Comparison of ENCODE assay signal across 8 cellular contexts in genomic region chr13:50909605-50910482, GRCh38. TPM values are rescaled to one million over a fixed set of nuclear protein-coding genes. Genes with fewer than 3 reads are reported as not detected.
DNase-seq lines count a peak whose midpoint lies in the region; ATAC-seq, FAIRE-seq and TF ChIP-seq lines count a peak whose summit lies in the region.

A gene with protein sequence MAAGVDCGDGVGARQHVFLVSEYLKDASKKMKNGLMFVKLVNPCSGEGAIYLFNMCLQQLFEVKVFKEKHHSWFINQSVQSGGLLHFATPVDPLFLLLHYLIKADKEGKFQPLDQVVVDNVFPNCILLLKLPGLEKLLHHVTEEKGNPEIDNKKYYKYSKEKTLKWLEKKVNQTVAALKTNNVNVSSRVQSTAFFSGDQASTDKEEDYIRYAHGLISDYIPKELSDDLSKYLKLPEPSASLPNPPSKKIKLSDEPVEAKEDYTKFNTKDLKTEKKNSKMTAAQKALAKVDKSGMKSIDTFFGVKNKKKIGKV (plus strand): TSS chr13:50909791. CDS start chr13:50910077, 286 bp downstream.

- H2AFZ ChIP-seq in SU-DHL-6 (ENCODE audit: low read depth, low read length, severe bottlenecking): peak within 1 kb of the TSS; percentile 78

- H4K20me1 ChIP-seq in SU-DHL-6 (ENCODE audit: low read depth, low read length): no peaks in the 10 kb centered on the region; the same call in 1 of the 2 replicates

- no peaks in the 10 kb centered on the region for H3K36me3 ChIP-seq in SU-DHL-6 (ENCODE audit: low read length)
- no peaks in the 10 kb centered on the region for H3K36me3 ChIP-seq in cardiac muscle cell

- H3K9ac ChIP-seq in SU-DHL-6 (ENCODE audit: low read length): peak within 1 kb of the TSS; percentile 98

- peak; percentile 50; the same call in 1 of the 2 replicates for TF ChIP-seq POLR2A in H54 (IDR thresholded peaks at IDR 0.05; ENCODE audit: low read depth, low read length)

- peak within 1 kb of the TSS; percentile 89 for H3K4me2 ChIP-seq in SU-DHL-6 (ENCODE audit: low read depth, low read length, poor library complexity, severe bottlenecking)

- H3K4me1 Mint-ChIP-seq in activated naive CD8-positive, alpha-beta T cell treated with anti-CD3 and anti-CD28 coated beads, Interleukin-2, amount 10 ng/mL, durations not matched to agents 7 days and 5 days: peaks cover 43% of the 10 kb centered on the region

- H3K27me3 Mint-ChIP-seq in activated naive CD8-positive, alpha-beta T cell treated with anti-CD3 and anti-CD28 coated beads, Interleukin-2, amount 10 ng/mL, durations not matched to agents 7 days and 5 days: no peaks in the 10 kb centered on the region

- no peaks in the 10 kb centered on the region for H3K9me3 Mint-ChIP-seq in activated naive CD8-positive, alpha-beta T cell treated with anti-CD3 and anti-CD28 coated beads, Interleukin-2, amount 10 ng/mL, durations not matched to agents 7 days and 5 days

- no peak for TF ChIP-seq CTCF in SU-DHL-6 (IDR thresholded peaks at IDR 0.05; ENCODE audit: insufficient read depth, low read length, poor library complexity, severe bottlenecking)
- no peak for TF ChIP-seq CTCF in cardiac muscle cell (IDR thresholded peaks at IDR 0.05; ENCODE audit: low read depth, low read length)

- peaks cover 45% of the 10 kb centered on the region for H3K79me2 ChIP-seq in SU-DHL-6 (ENCODE audit: insufficient read depth, low read length)

- peak within 1 kb of the TSS; percentile 82 for H3K27ac ChIP-seq in SU-DHL-6 (ENCODE audit: low read depth, low read length)
- H3K27ac ChIP-seq in cardiac muscle cell: peak within 1 kb of the TSS; percentile 47

- peaks cover 30% of the 10 kb centered on the region for H3F3A ChIP-seq in SU-DHL-6 (ENCODE audit: insufficient read depth)

- FAIRE-seq in H54 (lab: Jason Lieb, UNC): no peak

- H3K4me3 ChIP-seq in SU-DHL-6 (ENCODE audit: insufficient read depth, low read length, poor library complexity, severe bottlenecking): peak within 1 kb of the TSS; percentile 92
- H3K4me3 ChIP-seq in cardiac muscle cell: peak within 1 kb of the TSS; percentile 66

- POLR2A ChIA-PET in activated naive CD8-positive, alpha-beta T cell treated with anti-CD3 and anti-CD28 coated beads, Interleukin-2, amount 10 ng/mL, durations not matched to agents 7 days and 5 days (lab: Charles Lee): interaction anchor here (0.6 to 5.5 kb wide), 10 partner anchors 11 to 1706 kb away, joined by 3 to 131 read pairs (median 4); partner anchors contain the start of gene KPNA3

- H3K27ac Mint-ChIP-seq in activated naive CD8-positive, alpha-beta T cell treated with anti-CD3 and anti-CD28 coated beads, Interleukin-2, amount 10 ng/mL, durations not matched to agents 7 days and 5 days: peak within 1 kb of the TSS; percentile 98

- H3K4me1 ChIP-seq in cardiac muscle cell (ENCODE audit: low read depth): peaks cover 29% of the 10 kb centered on the region

- H3K36me3 Mint-ChIP-seq in activated naive CD8-positive, alpha-beta T cell treated with anti-CD3 and anti-CD28 coated beads, Interleukin-2, amount 10 ng/mL, durations not matched to agents 7 days and 5 days: peaks cover 2% of the 10 kb centered on the region

- H3K9me3 ChIP-seq in SU-DHL-6 (ENCODE audit: insufficient read depth, low read length) (no peaks in the 10 kb centered on the region), cardiac muscle cell (ENCODE audit: low read depth) (no peaks in the 10 kb centered on the region)

- H3K27me3 ChIP-seq in SU-DHL-6 (ENCODE audit: low read length) (no peaks in the 10 kb centered on the region), cardiac muscle cell (no peaks in the 10 kb centered on the region)

- ATAC-seq in activated naive CD8-positive, alpha-beta T cell treated with anti-CD3 and anti-CD28 coated beads, Interleukin-2, amount 10 ng/mL, durations not matched to agents 7 days and 5 days (ENCODE audit: low read depth): peak; percentile 74

- intact Hi-C loops in posterior cingulate gyrus (cut with DNase I): loop anchor here (2.0 to 5.0 kb wide), 4 partner anchors 108 to 933 kb away; no protein-coding TSS in a partner anchor

- DNase-seq in GM03348 (ENCODE audit: low spot score) (peak; percentile 90), H54 (ENCODE audit: insufficient read length, low spot score) (peak; percentile 59), M059J (ENCODE audit: low read depth) (peak; percentile 64), cardiac muscle cell (ENCODE audit: low read depth in 1 of 2, low spot score in 1 of 2) (peak; percentile 79 to 81), posterior cingulate gyrus (peak; percentile 34 to 95 (median 60)), ureter (ENCODE audit: low spot score) (peak; percentile 69)
- peak; percentile 85 for DNase-seq in activated naive CD8-positive, alpha-beta T cell treated with anti-CD3 and anti-CD28 coated beads, Interleukin-2, amount 10 ng/mL, durations not matched to agents 7 days and 5 days

- peak within 1 kb of the TSS; percentile 94 for H3K4me3 Mint-ChIP-seq in activated naive CD8-positive, alpha-beta T cell treated with anti-CD3 and anti-CD28 coated beads, Interleukin-2, amount 10 ng/mL, durations not matched to agents 7 days and 5 days

- H3K9me2 ChIP-seq in SU-DHL-6 (replicated peaks; ENCODE audit: insufficient read depth, low read length): no peaks in the 10 kb centered on the region

RNA-seq across cellular contexts. Expression of the gene that starts here (rescaled TPM):
- total RNA-seq in M059J (2014; rRNA removed; shearing (Covaris generic)): 65.5 and 97.8 TPM in 2 replicates
- total RNA-seq in activated naive CD8-positive, alpha-beta T cell treated with anti-CD3 and anti-CD28 coated beads, Interleukin-2, amount 10 ng/mL, durations not matched to agents 7 days and 5 days: 100 to 1,000 TPM; 101 to 103 TPM
- total RNA-seq in cardiac muscle cell: 27.5 and 29.2 TPM in 2 replicates
- 21.1 and 33.1 TPM in 2 replicates for polyA plus RNA-seq in cardiac muscle cell
- total RNA-seq in ureter: 67.2 TPM

Comparison
In these comparisons a context has a peak if more than half of its experiments do, and no peak if none do; other contexts are left out.
1. Peak in every context shown above with its lines: DNase-seq, ATAC-seq, H3K4me3 ChIP-seq and H3K27ac ChIP-seq.